1 cellular context compared by ENCODE assay signal in genomic region chr15:74598126-74598842, GRCh38.
TF ChIP-seq lines count a peak whose summit lies in the region.

No MANE protein-coding gene starts in this region.

TF ChIP-seq in WTC11, 78 proteins besides CTCF, POLR2A, EP300 and RAD21 (continued from another document):
- TF ChIP-seq ZNF512 (CRISPR knock-in tag; IDR thresholded peaks at IDR 0.05; ENCODE audit: borderline replicate concordance) (no peak), GTF2I (CRISPR knock-in tag; conservative IDR thresholded peaks at IDR 0.05) (no peak), ZNF317 (CRISPR knock-in tag; IDR thresholded peaks at IDR 0.05; ENCODE audit: borderline replicate concordance, low read depth) (no peak), ZNF423 (CRISPR knock-in tag; IDR thresholded peaks at IDR 0.05) (peak; percentile 28; the same call in 1 of the 2 replicates), USF2 (CRISPR knock-in tag; IDR thresholded peaks at IDR 0.05) (peak; percentile 99), PRDM15 (CRISPR knock-in tag; IDR thresholded peaks at IDR 0.05) (peak; percentile 70), ZNF263 (CRISPR knock-in tag; IDR thresholded peaks at IDR 0.05; ENCODE audit: low read depth) (no peak), HMGA2 (CRISPR knock-in tag; IDR thresholded peaks at IDR 0.05) (no peak), AFF4 (CRISPR knock-in tag; IDR thresholded peaks at IDR 0.05; ENCODE audit: borderline replicate concordance) (no peak), E2F1 (CRISPR knock-in tag; IDR thresholded peaks at IDR 0.05) (no peak), PREB (CRISPR knock-in tag; IDR thresholded peaks at IDR 0.05; ENCODE audit: borderline replicate concordance) (no peak), AR (CRISPR knock-in tag; IDR thresholded peaks at IDR 0.05) (no peak), ZNF425 (CRISPR knock-in tag; conservative IDR thresholded peaks at IDR 0.05) (no peak), ESRRA (CRISPR knock-in tag; IDR thresholded peaks at IDR 0.05; ENCODE audit: borderline replicate concordance) (no peak), RORB (CRISPR knock-in tag; IDR thresholded peaks at IDR 0.05) (no peak), GRHL2 (CRISPR knock-in tag; IDR thresholded peaks at IDR 0.05; ENCODE audit: insufficient replicate concordance, severe bottlenecking) (no peak), E2F4 (CRISPR knock-in tag; IDR thresholded peaks at IDR 0.05; ENCODE audit: borderline replicate concordance, low read depth) (no peak), ZNF671 (CRISPR knock-in tag; IDR thresholded peaks at IDR 0.05) (no peak), ZNF219 (CRISPR knock-in tag; IDR thresholded peaks at IDR 0.05; ENCODE audit: borderline replicate concordance) (no peak)
